In genomic region chr10:3364768-3365480, GRCh38 we compare ENCODE assay signal across 17 cellular contexts.
DNase-seq lines count a peak whose midpoint lies in the region; TF ChIP-seq lines count a peak whose summit lies in the region.
"Had no signal": no experiment of that assay in that cellular context is flagged by ENCODE, and none has a peak within 500 bp of the region (broad histone marks: within the 10 kb centered on the region; RNA-seq: fewer than 3 reads in every experiment).

No MANE protein-coding gene starts in this region.

- H3K27ac ChIP-seq in hepatocyte (peak overlapping the region; percentile 78), transverse colon (peak overlapping the region; percentile 40 to 72 (median 63)), ascending aorta (no peak overlapping the region)
- H3K27ac ChIP-seq: 22Rv1, left ventricle myocardium inferior had no signal

- no peak for TF ChIP-seq POLR2A in transverse colon (IDR thresholded peaks at IDR 0.05)

- H3K36me3 ChIP-seq in hepatocyte (replicated peaks; ENCODE audit: insufficient read depth, low read depth), result no peaks in the 10 kb centered on the region
- no peaks in the 10 kb centered on the region for H3K36me3 ChIP-seq in transverse colon
- no peaks in the 10 kb centered on the region for H3K36me3 ChIP-seq in ascending aorta
- H3K36me3 ChIP-seq: left ventricle myocardium inferior, MG63 had no signal

- TF ChIP-seq CTCF in hepatocyte (IDR thresholded peaks at IDR 0.05; ENCODE audit: poor library complexity) (no peak), transverse colon (IDR thresholded peaks at IDR 0.05) (no peak), ascending aorta (IDR thresholded peaks at IDR 0.05) (no peak)

- H4K20me1 ChIP-seq in hepatocyte (ENCODE audit: insufficient read depth, poor library complexity, severe bottlenecking), result no peaks in the 10 kb centered on the region

- WGBS in hepatocyte (ENCODE audit: low lambda C conversion rate, missing lambda C conversion rate), result 76% methylated on average over 12 of the region's 12 CpGs
- WGBS in transverse colon (ENCODE audit: low coverage in 1 of 2), 2 donors, result 17 to 47% methylated on average over 2 to 12 of the region's 12 CpGs

- H3K9me3 ChIP-seq in hepatocyte (ENCODE audit: low read depth) (peaks cover 5% of the 10 kb centered on the region), transverse colon (no peaks in the 10 kb centered on the region), ascending aorta (no peaks in the 10 kb centered on the region)
- H3K9me3 ChIP-seq: body of pancreas, MG63 had no signal

- no peaks in the 10 kb centered on the region for H3K9me2 ChIP-seq in hepatocyte (replicated peaks; ENCODE audit: insufficient read depth)

- DNase-seq in DMS153 (lab: John Stamatoyannopoulos, UW), result peak; percentile 15
- DNase-seq in DMS153 treated with DMSO at 0.1 percent for 48 hours (lab: John Stamatoyannopoulos, UW; ENCODE audit: unreplicated experiment), result no peak
- peak; percentile 76 for DNase-seq in NCI-H69 (lab: John Stamatoyannopoulos, UW)
- peak; percentile 26 for DNase-seq in hepatocyte (ENCODE audit: low spot score)
- peak; percentile 45 for DNase-seq in transverse colon
- DNase-seq in ascending aorta (ENCODE audit: low spot score in 2 of 2), result no peak
- DNase-seq in D341Med (ENCODE audit: low spot score), result no peak
- no peak for DNase-seq in T1000 (lab: John Stamatoyannopoulos, UW)
- DNase-seq: activated CD4-positive, alpha-beta T cell treated with anti-CD3 and anti-CD28 coated beads for 1 hour; activated naive CD8-positive, alpha-beta T cell treated with anti-CD3 and anti-CD28 coated beads for 36 hours; body of pancreas; head of caudate nucleus; left ventricle myocardium inferior; MG63; NCI-H2107; RPMI8226 had no signal

- H3K79me2 ChIP-seq in hepatocyte, result no peaks in the 10 kb centered on the region

- H3K27me3 ChIP-seq in hepatocyte (no peaks in the 10 kb centered on the region), transverse colon (no peaks in the 10 kb centered on the region), ascending aorta (no peaks in the 10 kb centered on the region)
- H3K27me3 ChIP-seq: body of pancreas, MG63 had no signal

- H3K4me1 ChIP-seq in hepatocyte (ENCODE audit: insufficient read depth), result peaks cover 14% of the 10 kb centered on the region
- H3K4me1 ChIP-seq in transverse colon, result peaks cover 0 to 18% (median 3%) of the 10 kb centered on the region in 4 donors
- H3K4me1 ChIP-seq in ascending aorta, result no peaks in the 10 kb centered on the region
- H3K4me1 ChIP-seq: left ventricle myocardium inferior had no signal

- in situ Hi-C loops in transverse colon (cut with MboI; ENCODE audit: low pct_ligation_motif_present in 1 of 4, low pct_unique_long_range_greater_than_20kb in 1 of 4, low sequenced_read_pairs in 3 of 4), result no loop called here

- intact Hi-C loops in transverse colon (cut with DNase I; ENCODE audit: low total_unique reads) (no loop called here), ascending aorta (cut with DNase I) (no loop called here)

- peak overlapping the region; percentile 14 for H3K4me2 ChIP-seq in hepatocyte

- no peak overlapping the region for H3K4me3 ChIP-seq in hepatocyte
- H3K4me3 ChIP-seq in transverse colon, result peak overlapping the region in 2 of 4 donors; percentile 4 to 9
- no peak overlapping the region for H3K4me3 ChIP-seq in ascending aorta
- H3K4me3 ChIP-seq: body of pancreas, left ventricle myocardium inferior, MG63 had no signal

- peak overlapping the region; percentile 38 for H2AFZ ChIP-seq in hepatocyte

- TF ChIP-seq EP300 in transverse colon (IDR thresholded peaks at IDR 0.05; ENCODE audit: low read depth), result no peak

Comparison
In these comparisons a context has a peak if more than half of its experiments do, and no peak if none do; other contexts are left out.
1. DNase-seq: peak in DMS153 (single experiment), NCI-H69 (single experiment), hepatocyte (single experiment) and transverse colon (single experiment); none in DMS153 treated with DMSO at 0.1 percent for 48 hours (single experiment), ascending aorta (0 of 2), D341Med (single experiment) and T1000 (single experiment).
2. H3K27ac ChIP-seq: peak in hepatocyte (single experiment) and transverse colon (4 of 4); none in ascending aorta (0 of 2).